Comparison of ENCODE assay signal across 11 cellular contexts in genomic region chr22:23237841-23238240, GRCh38. TPM values are rescaled to one million over a fixed set of nuclear protein-coding genes. Genes with fewer than 3 reads are reported as not detected.
DNase-seq lines count a peak whose midpoint lies in the region; ATAC-seq and TF ChIP-seq lines count a peak whose summit lies in the region.
"Had no signal": no experiment of that assay in that cellular context is flagged by ENCODE, and none has a peak within 500 bp of the region (broad histone marks: within the 10 kb centered on the region; RNA-seq: fewer than 3 reads in every experiment).

No MANE protein-coding gene starts in this region.

- TF ChIP-seq CTCF in cardiac muscle cell (IDR thresholded peaks at IDR 0.05; ENCODE audit: low read depth, low read length) = no peak
- no peak for TF ChIP-seq CTCF in neural crest cell (conservative IDR thresholded peaks at IDR 0.05)
- TF ChIP-seq CTCF in omental fat pad (IDR thresholded peaks at IDR 0.05) = no peak
- TF ChIP-seq CTCF in upper lobe of right lung (IDR thresholded peaks at IDR 0.05) = no peak

- no peaks in the 10 kb centered on the region for H3K9me3 ChIP-seq in cardiac muscle cell (ENCODE audit: low read depth)
- H3K9me3 ChIP-seq in upper lobe of right lung = no peaks in the 10 kb centered on the region
- H3K9me3 ChIP-seq: BE2C had no signal

- peaks cover 6% of the 10 kb centered on the region for H3K9me3 Mint-ChIP-seq in activated naive CD4-positive, alpha-beta T cell treated with anti-CD3 and anti-CD28 coated beads for 36 hours
- no peaks in the 10 kb centered on the region for H3K9me3 Mint-ChIP-seq in neural crest cell

- ATAC-seq in Right ventricle myocardium inferior = no peak
- no peak for ATAC-seq in omental fat pad (ENCODE audit: low FRiP score)
- no peak for ATAC-seq in upper lobe of right lung

- H3K36me3 Mint-ChIP-seq in activated naive CD4-positive, alpha-beta T cell treated with anti-CD3 and anti-CD28 coated beads for 36 hours (ENCODE audit: low read depth) = peaks cover 21% of the 10 kb centered on the region
- H3K36me3 Mint-ChIP-seq in neural crest cell (ENCODE audit: low read depth) = no peaks in the 10 kb centered on the region

- CTCF ChIA-PET in activated naive CD4-positive, alpha-beta T cell treated with anti-CD3 and anti-CD28 coated beads for 36 hours (lab: Charles Lee) = no interaction called here

- H3K27ac Mint-ChIP-seq in activated naive CD4-positive, alpha-beta T cell treated with anti-CD3 and anti-CD28 coated beads for 36 hours = peak overlapping the region; percentile 85
- no peak overlapping the region for H3K27ac Mint-ChIP-seq in neural crest cell (ENCODE audit: unreplicated experiment)

- H3K4me1 ChIP-seq in cardiac muscle cell (ENCODE audit: low read depth) (peaks cover 27% of the 10 kb centered on the region), upper lobe of right lung (peaks cover 30% of the 10 kb centered on the region)

- no peak for DNase-seq in cardiac muscle cell (ENCODE audit: low read depth in 1 of 2, low spot score in 1 of 2)
- DNase-seq in Right ventricle myocardium inferior (ENCODE audit: missing footprints) = no peak
- peak; percentile 84 for DNase-seq in activated naive CD4-positive, alpha-beta T cell treated with anti-CD3 and anti-CD28 coated beads for 36 hours
- DNase-seq in neural crest cell (ENCODE audit: low read depth, low spot score) = no peak
- DNase-seq in NCI-H2081 treated with DMSO at 0.1 percent for 48 hours (lab: John Stamatoyannopoulos, UW) = no peak
- no peak for DNase-seq in omental fat pad (ENCODE audit: low spot score)
- DNase-seq in NCI-H187 treated with DMSO at 0.1 percent for 48 hours (lab: John Stamatoyannopoulos, UW) = no peak
- DNase-seq in upper lobe of right lung = no peak
- DNase-seq: KG1 had no signal

- intact Hi-C loops in Right ventricle myocardium inferior (cut with DNase I) (no loop called here), upper lobe of right lung (cut with DNase I) (no loop called here)
- intact Hi-C loops in activated naive CD4-positive, alpha-beta T cell treated with anti-CD3 and anti-CD28 coated beads for 36 hours (cut with micrococcal nuclease) = no loop called here

- peak overlapping the region; percentile 27 for H3K4me3 Mint-ChIP-seq in activated naive CD4-positive, alpha-beta T cell treated with anti-CD3 and anti-CD28 coated beads for 36 hours
- H3K4me3 Mint-ChIP-seq in neural crest cell = peak overlapping the region; percentile 10

- H3K4me3 ChIP-seq in cardiac muscle cell (no peak overlapping the region), upper lobe of right lung (no peak overlapping the region)
- H3K4me3 ChIP-seq: skin epidermis had no signal

- H3K27me3 ChIP-seq in cardiac muscle cell (no peaks in the 10 kb centered on the region), upper lobe of right lung (no peaks in the 10 kb centered on the region)
- H3K27me3 ChIP-seq: BE2C had no signal

- no peaks in the 10 kb centered on the region for H3K27me3 Mint-ChIP-seq in activated naive CD4-positive, alpha-beta T cell treated with anti-CD3 and anti-CD28 coated beads for 36 hours (ENCODE audit: low read depth)
- H3K27me3 Mint-ChIP-seq in neural crest cell (ENCODE audit: low read depth) = no peaks in the 10 kb centered on the region

- H3K4me1 Mint-ChIP-seq in activated naive CD4-positive, alpha-beta T cell treated with anti-CD3 and anti-CD28 coated beads for 36 hours (ENCODE audit: low read depth) = peaks cover 90% of the 10 kb centered on the region
- H3K4me1 Mint-ChIP-seq in neural crest cell = peaks cover 59% of the 10 kb centered on the region

- H3K27ac ChIP-seq in cardiac muscle cell = peak overlapping the region; percentile 58
- H3K27ac ChIP-seq in upper lobe of right lung = no peak overlapping the region

- H3K36me3 ChIP-seq in cardiac muscle cell (no peaks in the 10 kb centered on the region), upper lobe of right lung (no peaks in the 10 kb centered on the region)
- H3K36me3 ChIP-seq: BE2C had no signal

RNA-seq across cellular contexts. Expression of gene BCR, which starts 57.5 kb away (rescaled TPM):
- total RNA-seq in cardiac muscle cell = 40.9 and 53.1 TPM in 2 replicates
- 30.1 and 30.9 TPM in 2 replicates for polyA plus RNA-seq in cardiac muscle cell
- 29.0 TPM for total RNA-seq in Right ventricle myocardium inferior
- 10 to 100 TPM; 62.3 to 63.3 TPM for total RNA-seq in activated naive CD4-positive, alpha-beta T cell treated with anti-CD3 and anti-CD28 coated beads for 36 hours
- 49.5 and 54.2 TPM in 2 replicates for total RNA-seq in neural crest cell
- 100 to 1,000 TPM in 1 of 4 donors, 10 to 100 TPM in 3; 34.8 to 128 (median 51.4) TPM for total RNA-seq in omental fat pad
- total RNA-seq in upper lobe of right lung = 78.3 TPM
